ENCODE assay signal across 1 cellular context in genomic region chr1:62735491-62736171, GRCh38.
A peak's percentile ranks its signal among the peaks of the same experiment; 100 is the strongest.
TF ChIP-seq lines count a peak whose summit lies in the region.

No MANE protein-coding gene starts in this region.

TF ChIP-seq in IMR-90, 13 proteins besides CTCF, POLR2A, EP300 and RAD21:
- TF ChIP-seq BHLHE40 (IDR thresholded peaks at IDR 0.05; ENCODE audit: low read depth, low read length) = no peak
- peak; percentile 46; the same call in 1 of the 2 replicates for TF ChIP-seq FOS (IDR thresholded peaks at IDR 0.05; ENCODE audit: low read depth, low read length)
- TF ChIP-seq CEBPB (IDR thresholded peaks at IDR 0.05; ENCODE audit: low read depth, low read length) = no peak
- no peak for TF ChIP-seq ELK1 (IDR thresholded peaks at IDR 0.05; ENCODE audit: borderline replicate concordance, low read depth, low read length)
- TF ChIP-seq RCOR1 (IDR thresholded peaks at IDR 0.05; ENCODE audit: insufficient replicate concordance, low read length) = no peak
